ENCODE assay signal across 12 cellular contexts in the genomic region with DNA sequence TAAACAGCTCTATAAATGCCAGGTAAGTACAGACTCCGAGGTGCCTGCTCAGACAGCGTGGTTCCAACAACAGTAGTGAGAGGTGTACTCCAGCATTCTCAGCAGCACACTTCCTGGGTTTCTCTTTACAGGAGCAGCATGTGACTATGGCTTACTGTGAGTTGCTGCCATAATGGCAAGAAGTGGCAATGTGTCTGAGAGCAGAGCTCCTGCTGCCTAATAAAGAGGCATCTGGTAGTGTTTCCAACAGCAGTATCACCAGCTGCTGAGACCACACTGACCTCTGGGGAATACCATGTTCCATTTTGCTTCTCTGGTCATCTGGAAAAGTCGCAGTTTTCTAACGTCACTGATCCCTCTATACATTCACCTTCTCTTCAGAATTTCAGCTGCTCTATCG.
DNase-seq lines count a peak whose midpoint lies in the region; ATAC-seq and TF ChIP-seq lines count a peak whose summit lies in the region.
"Had no signal": no experiment of that assay in that cellular context is flagged by ENCODE, and none has a peak within 500 bp of the region (broad histone marks: within the 10 kb centered on the region; RNA-seq: fewer than 3 reads in every experiment).

No MANE protein-coding gene starts in this region.

- H3K36me3 ChIP-seq in tibial artery, result no peaks in the 10 kb centered on the region

- H3K4me1 Mint-ChIP-seq in progenitor cell of endocrine pancreas (ENCODE audit: low read depth), result no peaks in the 10 kb centered on the region

- intact Hi-C loops in tibial artery (cut with DNase I; ENCODE audit: low total_unique reads), result no loop called here

- no peaks in the 10 kb centered on the region for H3K4me1 ChIP-seq in tibial artery

- H3K27me3 Mint-ChIP-seq in progenitor cell of endocrine pancreas, result no peaks in the 10 kb centered on the region

- H3K27ac Mint-ChIP-seq in progenitor cell of endocrine pancreas, result no peak overlapping the region

- DNase-seq in NCI-H446 treated with DMSO at 0.1 percent for 48 hours (lab: John Stamatoyannopoulos, UW) (peak; percentile 2), glomerular visceral epithelial cell (ENCODE audit: extremely low spot score) (peak; percentile 2), caudate nucleus (lab: John Stamatoyannopoulos, UW) (no peak), progenitor cell of endocrine pancreas (ENCODE audit: low spot score, unreplicated experiment) (no peak), tibial artery (no peak), NCI-H1694 treated with DMSO at 0.1 percent for 48 hours (lab: John Stamatoyannopoulos, UW) (no peak)
- DNase-seq: DMS79; midbrain; Right ventricle myocardium superior; stimulated activated CD4-positive, alpha-beta T cell treated with anti-CD3 and anti-CD28 coated beads, Interleukin-12 subunit alpha, Interleukin-12 subunit beta, amount 100 ng/mL, for 4 hours had no signal

- peak; percentile 49 for ATAC-seq in GM18502 (IDR thresholded peaks at IDR 0.05; ENCODE audit: poor library complexity, unreplicated experiment)
- peak; percentile 76 for ATAC-seq in HG02885 (IDR thresholded peaks at IDR 0.05; ENCODE audit: poor library complexity, unreplicated experiment)

- TF ChIP-seq CTCF in progenitor cell of endocrine pancreas (IDR thresholded peaks at IDR 0.05; ENCODE audit: unreplicated experiment), result no peak
- no peak for TF ChIP-seq CTCF in tibial artery (IDR thresholded peaks at IDR 0.05)

- no peak overlapping the region for H3K4me3 ChIP-seq in tibial artery

- H3K4me3 Mint-ChIP-seq in progenitor cell of endocrine pancreas (ENCODE audit: low read depth), result no peak overlapping the region

- H3K27ac ChIP-seq in caudate nucleus (ENCODE audit: low read depth, low read length) (no peak overlapping the region), tibial artery (no peak overlapping the region)

- H3K9me3 Mint-ChIP-seq in progenitor cell of endocrine pancreas (ENCODE audit: low read depth), result no peaks in the 10 kb centered on the region

- no peaks in the 10 kb centered on the region for H3K36me3 Mint-ChIP-seq in progenitor cell of endocrine pancreas (ENCODE audit: insufficient read depth)

- no peaks in the 10 kb centered on the region for H3K27me3 ChIP-seq in tibial artery

- H3K9me3 ChIP-seq in tibial artery, result no peaks in the 10 kb centered on the region

Comparison
In these comparisons a context has a peak if more than half of its experiments do, and no peak if none do; other contexts are left out.
1. DNase-seq: peak in NCI-H446 treated with DMSO at 0.1 percent for 48 hours (single experiment) and glomerular visceral epithelial cell (single experiment); none in caudate nucleus (0 of 61), progenitor cell of endocrine pancreas (single experiment), tibial artery (0 of 2) and NCI-H1694 treated with DMSO at 0.1 percent for 48 hours (single experiment).